8 cellular contexts compared by ENCODE assay signal in genomic region chr2:69741281-69742169, GRCh38. TPM values are rescaled to one million over a fixed set of nuclear protein-coding genes. Genes with fewer than 3 reads are reported as not detected.
A peak's percentile ranks its signal among the peaks of the same experiment; 100 is the strongest.
DNase-seq lines count a peak whose midpoint lies in the region; ATAC-seq and TF ChIP-seq lines count a peak whose summit lies in the region.

ANXA4 (plus strand) TSS chr2:69742134; CDS start chr2:69781566, 39,432 bp downstream.

- peak within 1 kb of the TSS; percentile 95 for H3K4me3 Mint-ChIP-seq in CD8-positive, alpha-beta T cell
- H3K4me3 Mint-ChIP-seq in neural crest cell: peak within 1 kb of the TSS; percentile 89

- peak within 1 kb of the TSS; percentile 89 for H3K27ac Mint-ChIP-seq in CD8-positive, alpha-beta T cell
- H3K27ac Mint-ChIP-seq in neural crest cell (ENCODE audit: unreplicated experiment): peak within 1 kb of the TSS; percentile 51

- H3K27ac ChIP-seq in CD8-positive, alpha-beta T cell (ENCODE audit: low read depth, low read length): peak within 1 kb of the TSS; percentile 21
- peak within 1 kb of the TSS; percentile 45 for H3K27ac ChIP-seq in substantia nigra (ENCODE audit: low read depth, low read length, poor library complexity, severe bottlenecking)

- H3K27me3 Mint-ChIP-seq in CD8-positive, alpha-beta T cell (ENCODE audit: low read depth): no peaks in the 10 kb centered on the region
- H3K27me3 Mint-ChIP-seq in neural crest cell (ENCODE audit: low read depth): peaks cover 46% of the 10 kb centered on the region

- DNase-seq in CD8-positive, alpha-beta T cell: peak; percentile 8 to 73 (median 51)
- peak; percentile 20 to 44 for DNase-seq in activated T-helper 1 cell treated with anti-CD3 and anti-CD28 coated beads, Interleukin-2, amount 50 U/mL, for 16 hours (ENCODE audit: low read depth in 1 of 2, low spot score in 1 of 2)
- peak; percentile 72 for DNase-seq in fibroblast of pulmonary artery (ENCODE audit: low read depth)
- peak; percentile 32 for DNase-seq in neural crest cell (ENCODE audit: low read depth, low spot score)
- peak in 39 of 49 donors; percentile 4 to 59 (median 34) for DNase-seq in substantia nigra (lab: John Stamatoyannopoulos, UW)

- ATAC-seq in CD8-positive, alpha-beta T cell: peak; percentile 89
- ATAC-seq in GM19351 (IDR thresholded peaks at IDR 0.05; ENCODE audit: unreplicated experiment) (peak; percentile 78), HG03469 (IDR thresholded peaks at IDR 0.05; ENCODE audit: unreplicated experiment) (peak; percentile 66)

- CTCF ChIA-PET in CD8-positive, alpha-beta T cell (lab: Charles Lee): interaction anchor here (1.0 to 3.5 kb wide), 4 partner anchors 17 to 103 kb away, joined by 3 to 16 read pairs (median 3); no protein-coding TSS in a partner anchor

- POLR2A ChIA-PET in CD8-positive, alpha-beta T cell (lab: Charles Lee): interaction anchor here (1.2 to 1.3 kb wide), 2 partner anchors 9 to 97 kb away, joined by 3 read pairs; no protein-coding TSS in a partner anchor

- no peaks in the 10 kb centered on the region for H3K27me3 ChIP-seq in CD8-positive, alpha-beta T cell (ENCODE audit: insufficient read depth, low read length)

- H3K4me1 ChIP-seq in CD8-positive, alpha-beta T cell (ENCODE audit: insufficient read depth, low read length): peaks cover 6% of the 10 kb centered on the region

- no peaks in the 10 kb centered on the region for H3K9me3 Mint-ChIP-seq in CD8-positive, alpha-beta T cell
- no peaks in the 10 kb centered on the region for H3K9me3 Mint-ChIP-seq in neural crest cell

- no peaks in the 10 kb centered on the region for H3K9me3 ChIP-seq in CD8-positive, alpha-beta T cell (ENCODE audit: low read length)

- H3K4me1 Mint-ChIP-seq in CD8-positive, alpha-beta T cell (ENCODE audit: low read depth): peaks cover 14% of the 10 kb centered on the region
- peaks cover 10% of the 10 kb centered on the region for H3K4me1 Mint-ChIP-seq in neural crest cell

- intact Hi-C loops in CD8-positive, alpha-beta T cell (cut with DNase I, micrococcal nuclease): loop anchor here in 1 of 2 experiments (5.0 kb wide), 1 partner anchor 76 kb away; no protein-coding TSS in a partner anchor

- no peaks in the 10 kb centered on the region for H3K36me3 ChIP-seq in CD8-positive, alpha-beta T cell (ENCODE audit: insufficient read depth, low read length)

- no peak for TF ChIP-seq CTCF in CD8-positive, alpha-beta T cell (IDR thresholded peaks at IDR 0.05)
- peak; percentile 19 for TF ChIP-seq CTCF in fibroblast of pulmonary artery (IDR thresholded peaks at IDR 0.05; ENCODE audit: low read length, missing control alignments)
- TF ChIP-seq CTCF in neural crest cell (conservative IDR thresholded peaks at IDR 0.05): peak; percentile 24

- peak within 1 kb of the TSS; percentile 89 for H3K4me3 ChIP-seq in CD8-positive, alpha-beta T cell (ENCODE audit: low read depth, low read length)
- peak within 1 kb of the TSS; percentile 71 for H3K4me3 ChIP-seq in fibroblast of pulmonary artery (replicated peaks; ENCODE audit: low read depth, low read length)

- peaks cover 3% of the 10 kb centered on the region for H3K36me3 Mint-ChIP-seq in CD8-positive, alpha-beta T cell
- no peaks in the 10 kb centered on the region for H3K36me3 Mint-ChIP-seq in neural crest cell (ENCODE audit: low read depth)

TF ChIP-seq in PFSK-1, 5 proteins besides CTCF, POLR2A, EP300 and RAD21:
- TF ChIP-seq FOXP2 (optimal IDR thresholded peaks at IDR 0.05; ENCODE audit: borderline replicate concordance, extremely low read depth, extremely low read length, insufficient read depth) (no peak), POLR2AphosphoS5 (IDR thresholded peaks at IDR 0.05; ENCODE audit: low read depth, low read length) (peak; percentile 61), TAF1 (IDR thresholded peaks at IDR 0.05; ENCODE audit: borderline replicate concordance, insufficient read depth, low read length) (peak; percentile 32; the same call in 1 of the 2 replicates)

RNA-seq across cellular contexts. Expression of gene ANXA4, which starts in this region (rescaled TPM):
- total RNA-seq in CD8-positive, alpha-beta T cell: 1 to 10 TPM; 2.9 TPM
- 48.0 TPM for polyA plus RNA-seq in PFSK-1 (2012; ENCODE audit: insufficient read length, low read depth)
- total RNA-seq in neural crest cell: 4.9 and 6.6 TPM in 2 replicates

Comparison
In these comparisons a context has a peak if more than half of its experiments do, and no peak if none do; other contexts are left out.
1. Peak in every context shown above with its lines: DNase-seq, ATAC-seq, H3K4me3 ChIP-seq and H3K27ac ChIP-seq.